In the genomic region with DNA sequence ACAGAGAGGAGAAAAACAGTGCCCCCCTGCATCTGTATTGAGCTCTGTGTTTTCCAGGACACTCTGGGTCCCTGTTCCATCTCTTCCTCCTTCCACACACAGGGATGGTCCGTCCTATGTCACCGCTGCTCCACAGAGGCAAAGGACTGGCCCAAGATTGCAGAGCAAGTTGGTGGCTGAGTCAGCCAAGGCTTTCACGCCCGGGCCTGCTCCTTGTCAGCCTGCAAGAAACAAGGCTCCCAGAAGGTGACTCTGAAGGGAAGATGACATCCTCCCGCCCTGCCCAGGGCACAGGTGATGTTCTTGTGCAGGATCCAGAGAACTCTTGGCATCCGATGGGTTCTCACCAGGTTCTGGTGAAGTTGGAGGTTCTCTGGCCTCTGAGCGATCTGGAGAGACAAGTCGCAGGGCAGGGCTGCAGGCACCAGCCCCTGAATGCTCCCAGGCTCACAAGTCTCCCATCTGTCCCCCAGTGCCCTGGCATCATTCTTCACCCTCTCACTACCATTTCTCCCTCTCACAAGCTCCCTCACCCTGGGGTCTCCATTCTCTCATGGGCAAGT, we compare ENCODE assay signal across 30 cellular contexts.
DNase-seq lines count a peak whose midpoint lies in the region; ATAC-seq and TF ChIP-seq lines count a peak whose summit lies in the region.
"Had no signal": no experiment of that assay in that cellular context is flagged by ENCODE, and none has a peak within 500 bp of the region (broad histone marks: within the 10 kb centered on the region; RNA-seq: fewer than 3 reads in every experiment).

No MANE protein-coding gene starts in this region.

- 89 to 94% (median 91%) methylated on average over 8 of the region's 8 CpGs for WGBS in psoas muscle, 3 donors

- H3K36me3 Mint-ChIP-seq in activated T-cell treated with anti-CD3 and anti-CD28 coated beads, Interleukin-2, amount 50 U/mL, for 4 hours (ENCODE audit: insufficient read depth), result no peaks in the 10 kb centered on the region
- H3K36me3 Mint-ChIP-seq in endothelial cell (ENCODE audit: low read depth, unreplicated experiment), result no peaks in the 10 kb centered on the region
- H3K36me3 Mint-ChIP-seq: natural killer cell; stimulated activated effector memory CD8-positive, alpha-beta T cell treated with anti-CD3 and anti-CD28 coated beads, Interleukin-12 subunit alpha, Interleukin-12 subunit beta, amount 100 ng/mL, for 72 hours; type B pancreatic cell had no signal

- H3K27me3 ChIP-seq in foreskin keratinocyte, result peaks cover 68% of the 10 kb centered on the region
- H3K27me3 ChIP-seq in psoas muscle (ENCODE audit: insufficient read depth in 3 of 3, low read length in 2 of 3), result no peaks in the 10 kb centered on the region

- H3K27me3 Mint-ChIP-seq in activated T-cell treated with anti-CD3 and anti-CD28 coated beads, Interleukin-2, amount 50 U/mL, for 4 hours (ENCODE audit: low read depth), result peaks cover 10% of the 10 kb centered on the region
- H3K27me3 Mint-ChIP-seq in endothelial cell (ENCODE audit: unreplicated experiment), result no peaks in the 10 kb centered on the region

- H3K4me3 ChIP-seq in psoas muscle, result no peak overlapping the region
- H3K4me3 ChIP-seq: esophagus muscularis mucosa, heart left ventricle, K562, lower lobe of right lung, PC-9 had no signal

- no peak overlapping the region for H3K27ac Mint-ChIP-seq in endothelial cell (ENCODE audit: unreplicated experiment)
- H3K27ac Mint-ChIP-seq: activated T-cell treated with anti-CD3 and anti-CD28 coated beads, Interleukin-2, amount 50 U/mL, for 72 hours; dendritic cell treated with granulocyte-macrophage colony-stimulating factor and Interleukin-4, amounts not matched to agents 40 ng/mL and 50 ng/mL, for 4 days; natural killer cell; stimulated activated effector memory CD8-positive, alpha-beta T cell treated with anti-CD3 and anti-CD28 coated beads, Interleukin-12 subunit alpha, Interleukin-12 subunit beta, amount 100 ng/mL, for 72 hours; type B pancreatic cell had no signal

- H3K4me3 Mint-ChIP-seq in activated T-cell treated with anti-CD3 and anti-CD28 coated beads, Interleukin-2, amount 50 U/mL, for 4 hours, result no peak overlapping the region
- no peak overlapping the region for H3K4me3 Mint-ChIP-seq in endothelial cell (ENCODE audit: unreplicated experiment)
- H3K4me3 Mint-ChIP-seq: dendritic cell treated with granulocyte-macrophage colony-stimulating factor and Interleukin-4, amounts not matched to agents 40 ng/mL and 50 ng/mL, for 4 days; natural killer cell; stimulated activated effector memory CD8-positive, alpha-beta T cell treated with anti-CD3 and anti-CD28 coated beads, Interleukin-12 subunit alpha, Interleukin-12 subunit beta, amount 100 ng/mL, for 72 hours; type B pancreatic cell had no signal

- H3K4me1 ChIP-seq in foreskin keratinocyte, result no peaks in the 10 kb centered on the region
- no peaks in the 10 kb centered on the region for H3K4me1 ChIP-seq in psoas muscle
- H3K4me1 ChIP-seq: esophagus muscularis mucosa, heart left ventricle, lower lobe of right lung had no signal

- POLR2A ChIA-PET in RWPE1 (lab: Yijun Ruan, JAX; ENCODE audit: low non-redundant PET), result no interaction called here

- peaks cover 11% of the 10 kb centered on the region for H3K4me1 Mint-ChIP-seq in activated T-cell treated with anti-CD3 and anti-CD28 coated beads, Interleukin-2, amount 50 U/mL, for 4 hours (ENCODE audit: low read depth)
- H3K4me1 Mint-ChIP-seq in endothelial cell (ENCODE audit: unreplicated experiment), result peaks cover 3% of the 10 kb centered on the region
- H3K4me1 Mint-ChIP-seq: natural killer cell had no signal

- peak; percentile 23 for DNase-seq in activated T-cell treated with anti-CD3 and anti-CD28 coated beads, Interleukin-2, amount 50 U/mL, for 1 hour
- no peak for DNase-seq in activated T-cell treated with anti-CD3 and anti-CD28 coated beads, Interleukin-2, amount 50 U/mL, for 4 hours
- DNase-seq in RWPE1 (ENCODE audit: low spot score) (peak; percentile 15), foreskin keratinocyte (peak in 1 of 2 donors; percentile 12), psoas muscle (no peak), endothelial cell (ENCODE audit: low spot score) (no peak), kidney glomerular epithelial cell (lab: John Stamatoyannopoulos, UW) (no peak)
- DNase-seq: activated CD4-positive, alpha-beta T cell treated with anti-CD3 and anti-CD28 coated beads for 48 hours; EL; foreskin fibroblast; GOT3; heart left ventricle; lower lobe of right lung; midbrain; natural killer cell; NCI-H2081; NCI-H2227 treated with DMSO at 0.1 percent for 48 hours; PC-9; SIG-M5; stimulated activated CD4-positive, alpha-beta T cell treated with anti-CD3 and anti-CD28 coated beads, Interleukin-15, amount 100 ng/mL, for 24 hours; stimulated activated CD4-positive, alpha-beta T cell treated with anti-CD3 and anti-CD28 coated beads, Interleukin-4, amount 100 ng/mL, for 4 hours; SW 1271; WERI-Rb-1 had no signal

- no peaks in the 10 kb centered on the region for H3K9me3 Mint-ChIP-seq in activated T-cell treated with anti-CD3 and anti-CD28 coated beads, Interleukin-2, amount 50 U/mL, for 4 hours
- no peaks in the 10 kb centered on the region for H3K9me3 Mint-ChIP-seq in endothelial cell (ENCODE audit: unreplicated experiment)
- H3K9me3 Mint-ChIP-seq: activated T-cell treated with anti-CD3 and anti-CD28 coated beads, Interleukin-2, amount 50 U/mL, for 72 hours; dendritic cell treated with granulocyte-macrophage colony-stimulating factor and Interleukin-4, amounts not matched to agents 40 ng/mL and 50 ng/mL, for 4 days; natural killer cell; stimulated activated effector memory CD8-positive, alpha-beta T cell treated with anti-CD3 and anti-CD28 coated beads, Interleukin-12 subunit alpha, Interleukin-12 subunit beta, amount 100 ng/mL, for 72 hours; type B pancreatic cell had no signal

- TF ChIP-seq CTCF in RWPE1 (conservative IDR thresholded peaks at IDR 0.05; ENCODE audit: low read depth) (no peak), foreskin keratinocyte (conservative IDR thresholded peaks at IDR 0.05) (no peak), psoas muscle (IDR thresholded peaks at IDR 0.05) (no peak), endothelial cell (IDR thresholded peaks at IDR 0.05; ENCODE audit: unreplicated experiment) (no peak)

- no peaks in the 10 kb centered on the region for H3K9me3 ChIP-seq in psoas muscle
- H3K9me3 ChIP-seq: esophagus muscularis mucosa, heart left ventricle, lower lobe of right lung had no signal

- H3K36me3 ChIP-seq in psoas muscle (ENCODE audit: insufficient read depth in 1 of 2, low read depth in 1 of 2), result no peaks in the 10 kb centered on the region
- H3K36me3 ChIP-seq: esophagus muscularis mucosa, heart left ventricle, lower lobe of right lung, WERI-Rb-1 had no signal

- H3K27ac ChIP-seq in RWPE1, result no peak overlapping the region
- H3K27ac ChIP-seq in foreskin keratinocyte, result no peak overlapping the region
- H3K27ac ChIP-seq in psoas muscle, result no peak overlapping the region
- H3K27ac ChIP-seq: esophagus muscularis mucosa, heart left ventricle, lower lobe of right lung, PC-9, WERI-Rb-1 had no signal

- CTCF ChIA-PET in RWPE1 (lab: Yijun Ruan, JAX), result interaction anchor here (0.6 kb wide), 1 partner anchor 259 kb away, joined by 4 read pairs; no protein-coding TSS in a partner anchor

- no peak for ATAC-seq in activated T-cell treated with anti-CD3 and anti-CD28 coated beads, Interleukin-2, amount 50 U/mL, for 4 hours
- ATAC-seq in foreskin keratinocyte (peak; percentile 44), psoas muscle (no peak), GM18511 (IDR thresholded peaks at IDR 0.05; ENCODE audit: unreplicated experiment) (no peak)
- ATAC-seq: heart left ventricle; K562; lower lobe of right lung; stimulated activated effector memory CD8-positive, alpha-beta T cell treated with anti-CD3 and anti-CD28 coated beads, Interleukin-12 subunit alpha, Interleukin-12 subunit beta, amount 100 ng/mL, for 72 hours had no signal

- intact Hi-C loops in psoas muscle (cut with DNase I), result no loop called here

Comparison
In these comparisons a context has a peak if more than half of its experiments do, and no peak if none do; other contexts are left out.
1. DNase-seq: peak in activated T-cell treated with anti-CD3 and anti-CD28 coated beads, Interleukin-2, amount 50 U/mL, for 1 hour (single experiment) and RWPE1 (single experiment); none in activated T-cell treated with anti-CD3 and anti-CD28 coated beads, Interleukin-2, amount 50 U/mL, for 4 hours (single experiment), psoas muscle (0 of 2), endothelial cell (single experiment) and kidney glomerular epithelial cell (single experiment).